Comparison of ENCODE assay signal across 8 cellular contexts in the genomic region with DNA sequence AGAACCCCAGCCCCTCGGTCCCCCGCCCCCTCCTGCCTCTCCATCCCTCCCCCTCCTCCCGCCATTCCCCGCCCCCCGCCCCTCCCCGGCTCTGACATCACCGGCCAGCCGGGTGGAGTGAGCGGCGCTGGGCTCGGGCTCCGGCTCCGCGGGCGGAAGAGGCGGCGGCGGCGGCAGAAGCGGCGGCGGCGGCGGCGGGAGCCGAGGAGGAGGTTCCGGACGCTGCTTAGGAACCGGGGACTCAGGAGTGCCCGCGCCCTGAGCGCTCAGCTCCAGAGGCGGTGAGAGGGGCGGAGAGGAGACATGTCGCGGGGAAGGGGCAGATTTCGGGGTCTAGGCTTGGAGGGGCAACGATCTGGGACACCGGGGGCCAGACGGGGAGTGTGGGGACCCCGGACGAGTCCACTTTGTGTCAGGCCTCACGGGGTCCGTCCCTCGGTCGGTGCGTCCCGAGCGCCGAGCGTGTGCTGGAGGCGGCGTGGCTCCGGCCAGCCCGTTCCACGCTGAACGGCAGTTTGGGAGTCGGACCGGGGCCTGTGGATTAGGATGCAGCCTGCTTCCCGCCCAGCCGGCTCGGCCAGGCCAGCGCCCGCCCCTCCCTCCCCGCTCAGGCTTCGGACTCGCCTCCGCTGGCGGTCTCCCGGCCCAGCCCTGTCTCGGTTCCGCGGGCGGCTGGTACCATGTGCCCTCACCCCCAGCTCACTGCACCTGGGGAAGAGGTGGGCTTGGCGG. TPM values are rescaled to one million over a fixed set of nuclear protein-coding genes. Genes with fewer than 3 reads are reported as not detected.
DNase-seq lines count a peak whose midpoint lies in the region; ATAC-seq and TF ChIP-seq lines count a peak whose summit lies in the region.

A gene with protein sequence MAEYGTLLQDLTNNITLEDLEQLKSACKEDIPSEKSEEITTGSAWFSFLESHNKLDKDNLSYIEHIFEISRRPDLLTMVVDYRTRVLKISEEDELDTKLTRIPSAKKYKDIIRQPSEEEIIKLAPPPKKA (plus strand): TSS at position 143 of the 732 bp plus-strand sequence. CDS start 6,161 bp downstream, outside the sequence.

- DNase-seq in EH (ENCODE audit: low read depth) (peak; percentile 77), H4 (ENCODE audit: low spot score) (no peak), NCI-H1930 (lab: John Stamatoyannopoulos, UW) (peak; percentile 44 to 61), cerebellum (ENCODE audit: low spot score) (peak; percentile 95), kidney epithelial cell (ENCODE audit: low read depth) (no peak)
- peak; percentile 49 for DNase-seq in activated CD4-positive, alpha-beta T cell treated with anti-CD3 and anti-CD28 coated beads for 1 hour
- peak; percentile 41 to 64 for DNase-seq in stimulated activated CD4-positive, alpha-beta T cell treated with anti-CD3 and anti-CD28 coated beads, Interleukin-15, amount 100 ng/mL, for 48 hours (ENCODE audit: low read depth in 2 of 2)

- peaks cover 3% of the 10 kb centered on the region for H3K36me3 ChIP-seq in kidney epithelial cell (ENCODE audit: control insufficient read depth, insufficient read depth, low read length)

- peak within 1 kb of the TSS; percentile 88 for H3K4me3 ChIP-seq in kidney epithelial cell (ENCODE audit: low read depth, low read length)

- no peaks in the 10 kb centered on the region for H3K27me3 ChIP-seq in kidney epithelial cell (ENCODE audit: control insufficient read depth, insufficient read depth, low read length)

- no peak for ATAC-seq in GM21717 (IDR thresholded peaks at IDR 0.05; ENCODE audit: unreplicated experiment)

- no peak for TF ChIP-seq CTCF in kidney epithelial cell (IDR thresholded peaks at IDR 0.05; ENCODE audit: insufficient read depth, low read length, poor library complexity, severe bottlenecking)

RNA-seq across cellular contexts. Expression of the gene that starts here (rescaled TPM):
- 50.7 and 58.8 TPM in 2 replicates for total RNA-seq in H4 (2014; rRNA removed; shearing (Covaris generic))
- total RNA-seq in cerebellum (125 TPM), kidney epithelial cell (139 and 147 TPM in 2 replicates)

Comparison
In these comparisons a context has a peak if more than half of its experiments do, and no peak if none do; other contexts are left out.
1. DNase-seq: peak in EH (single experiment), NCI-H1930 (2 of 2), activated CD4-positive, alpha-beta T cell treated with anti-CD3 and anti-CD28 coated beads for 1 hour (single experiment), cerebellum (single experiment) and stimulated activated CD4-positive, alpha-beta T cell treated with anti-CD3 and anti-CD28 coated beads, Interleukin-15, amount 100 ng/mL, for 48 hours (2 of 2); none in H4 (single experiment) and kidney epithelial cell (single experiment).